ENCODE assay signal across 1 cellular context in the genomic region with DNA sequence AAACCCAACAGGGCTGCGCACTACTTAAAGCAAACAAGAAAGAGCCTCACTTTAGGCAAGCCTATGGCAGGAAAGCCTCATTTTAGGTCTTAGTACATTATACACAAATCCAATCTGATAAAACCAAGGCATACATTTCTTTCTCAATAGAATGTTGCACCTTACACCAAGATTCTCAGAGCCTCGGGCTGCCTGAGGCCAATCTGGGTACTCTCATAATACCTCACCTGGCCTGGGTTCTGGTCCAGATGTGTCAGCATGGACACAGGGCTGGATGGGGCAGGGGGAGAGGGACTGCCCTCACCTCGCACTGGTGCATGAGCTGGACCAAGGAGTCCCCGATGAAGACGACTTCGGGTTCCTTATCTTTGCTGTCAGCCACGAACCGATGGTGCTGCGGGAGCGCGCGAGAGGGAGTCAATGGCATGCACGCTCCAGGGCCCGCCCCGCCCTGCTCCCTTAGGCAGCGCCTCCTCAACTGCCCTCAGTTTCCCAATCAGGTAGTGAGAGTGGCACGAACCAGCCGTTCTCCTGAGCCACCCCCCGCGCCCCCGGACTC.
TF ChIP-seq lines count a peak whose summit lies in the region.

PRR19 (plus strand) TSS at position 487 of the 559 bp plus-strand sequence. CDS start 7,453 bp downstream, outside the sequence.

TF ChIP-seq in liver, 16 proteins besides CTCF, POLR2A, EP300 and RAD21 (continued from another document):
- no peak for TF ChIP-seq REST (IDR thresholded peaks at IDR 0.05)
